In genomic region chr1:198121058-198121829, GRCh38 we compare ENCODE assay signal across 1 cellular context.
TF ChIP-seq lines count a peak whose summit lies in the region.

No MANE protein-coding gene starts in this region.

TF ChIP-seq in SK-N-SH, 30 proteins besides CTCF, POLR2A, EP300 and RAD21 (continued from another document):
- TF ChIP-seq RXRA (IDR thresholded peaks at IDR 0.05; ENCODE audit: borderline replicate concordance, low read depth) (peak; percentile 84; the same call in 1 of the 2 replicates), FOSL2 (IDR thresholded peaks at IDR 0.05; ENCODE audit: borderline replicate concordance, low read depth) (peak; percentile 94), MEF2A (IDR thresholded peaks at IDR 0.05; ENCODE audit: borderline replicate concordance, low read depth) (no peak), USF2 (IDR thresholded peaks at IDR 0.05; ENCODE audit: borderline replicate concordance, low read depth, low read length) (no peak), PBX3 (IDR thresholded peaks at IDR 0.05) (peak; percentile 81), TAF1 (IDR thresholded peaks at IDR 0.05; ENCODE audit: borderline replicate concordance, low read depth, low read length) (no peak), TEAD4 (IDR thresholded peaks at IDR 0.05; ENCODE audit: borderline replicate concordance, insufficient read depth) (peak; percentile 56; the same call in 1 of the 2 replicates), RFX5 (IDR thresholded peaks at IDR 0.05; ENCODE audit: low read length) (no peak), MAX (IDR thresholded peaks at IDR 0.05; ENCODE audit: low read depth) (peak; percentile 64; the same call in 1 of the 2 replicates), USF1 (IDR thresholded peaks at IDR 0.05; ENCODE audit: borderline replicate concordance, low read depth) (no peak), JUND (IDR thresholded peaks at IDR 0.05) (peak; percentile 85), GATA2 (CRISPR knock-in tag; IDR thresholded peaks at IDR 0.05) (no peak), YY1 (IDR thresholded peaks at IDR 0.05; ENCODE audit: low read depth) (no peak), FOXJ3 (CRISPR knock-in tag; IDR thresholded peaks at IDR 0.05) (no peak), NFIC (IDR thresholded peaks at IDR 0.05; ENCODE audit: borderline replicate concordance) (peak; percentile 76), GABPA (IDR thresholded peaks at IDR 0.05; ENCODE audit: low read depth) (no peak), SMC3 (IDR thresholded peaks at IDR 0.05; ENCODE audit: low read depth, low read length) (no peak)
TF ChIP-seq in SK-N-SH: peak in this region for 9.
